Comparison of ENCODE assay signal across 25 cellular contexts in the genomic region with DNA sequence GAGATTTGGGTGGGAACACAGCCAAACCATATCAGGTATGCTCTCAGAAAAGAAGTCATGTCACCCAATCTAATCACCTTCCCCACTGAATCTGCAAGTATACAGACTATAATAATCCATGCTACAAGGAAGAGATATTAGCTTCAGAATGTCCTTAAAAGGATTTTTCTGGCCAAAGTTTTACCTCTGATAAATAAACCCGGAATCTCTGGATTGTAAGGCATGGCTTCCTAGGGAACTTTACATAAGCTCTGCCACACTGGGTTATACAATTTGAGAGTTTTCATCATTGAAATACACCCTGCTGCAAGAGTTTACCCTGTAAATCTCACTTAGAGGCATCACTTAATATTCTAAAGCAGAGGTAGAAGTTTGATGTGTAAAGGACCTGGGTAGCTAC.
A peak's percentile ranks its signal among the peaks of the same experiment; 100 is the strongest.
DNase-seq lines count a peak whose midpoint lies in the region; ATAC-seq and TF ChIP-seq lines count a peak whose summit lies in the region.
"Had no signal": no experiment of that assay in that cellular context is flagged by ENCODE, and none has a peak within 500 bp of the region (broad histone marks: within the 10 kb centered on the region; RNA-seq: fewer than 3 reads in every experiment).

No MANE protein-coding gene starts in this region.

- TF ChIP-seq CTCF in SK-N-SH (IDR thresholded peaks at IDR 0.05) (no peak), dorsolateral prefrontal cortex (IDR thresholded peaks at IDR 0.05 in 54 of 56, conservative IDR thresholded peaks at IDR 0.05 in 2 of 56; ENCODE audit: low read depth in 1 of 56, partially characterized antibody in 56 of 56) (no peak)

- no peak for TF ChIP-seq EP300 in SK-N-SH (IDR thresholded peaks at IDR 0.05; ENCODE audit: borderline replicate concordance in 1 of 2, low read depth in 1 of 2, low read length in 1 of 2)

- H3K4me1 ChIP-seq in SK-N-SH (ENCODE audit: control insufficient read depth in 1 of 2, insufficient read depth in 2 of 2, low read depth in 1 of 2, low read length in 1 of 2) = peaks cover 0 to 22% of the 10 kb centered on the region in 2 experiments; a peak in 3 of 4 replicates

- 70% methylated on average over 1 of the region's 1 CpG for WGBS in SK-N-SH (ENCODE audit: low lambda C conversion rate)

- H2AFZ ChIP-seq in SK-N-SH (ENCODE audit: low read depth) = peak overlapping the region; percentile 13; the same call in 1 of the 2 replicates

- no peaks in the 10 kb centered on the region for H3K27me3 ChIP-seq in SK-N-SH (ENCODE audit: insufficient read depth)
- H3K27me3 ChIP-seq in dorsolateral prefrontal cortex = no peaks in the 10 kb centered on the region
- H3K27me3 ChIP-seq: esophagus muscularis mucosa, gastroesophageal sphincter, tibial nerve had no signal

- H3K9me2 ChIP-seq in SK-N-SH = no peaks in the 10 kb centered on the region

- H3K9me3 ChIP-seq in SK-N-SH = no peaks in the 10 kb centered on the region
- H3K9me3 ChIP-seq: esophagus muscularis mucosa, gastroesophageal sphincter, tibial nerve had no signal

- H4K20me1 ChIP-seq in SK-N-SH (ENCODE audit: insufficient read depth) = no peaks in the 10 kb centered on the region

- POLR2A ChIA-PET in SK-N-SH (lab: Yijun Ruan, JAX) = no interaction called here

- CTCF ChIA-PET in SK-N-SH (lab: Yijun Ruan, JAX) = interaction anchor here (0.7 to 1.7 kb wide), 2 partner anchors 43 to 1154 kb away, joined by 3 to 4 read pairs; no protein-coding TSS in a partner anchor

- H3F3A ChIP-seq in SK-N-SH (replicated peaks; ENCODE audit: insufficient read depth) = no peaks in the 10 kb centered on the region

- H3K36me3 ChIP-seq in SK-N-SH (replicated peaks in 1 of 2; ENCODE audit: control insufficient read depth in 1 of 2, insufficient read depth in 2 of 2, low read length in 1 of 2) = no peaks in the 10 kb centered on the region
- H3K36me3 ChIP-seq: esophagus muscularis mucosa, gastroesophageal sphincter, tibial nerve had no signal

- H3K9ac ChIP-seq in SK-N-SH = no peak overlapping the region

- intact Hi-C loops in dorsolateral prefrontal cortex (cut with DNase I) = no loop called here

- TF ChIP-seq RAD21 in SK-N-SH (IDR thresholded peaks at IDR 0.05; ENCODE audit: low read length) = no peak

- H3K4me3 ChIP-seq in SK-N-SH (ENCODE audit: low read depth in 2 of 2, low read length in 1 of 2) (no peak overlapping the region), dorsolateral prefrontal cortex (no peak overlapping the region)
- H3K4me3 ChIP-seq: esophagus muscularis mucosa, gastroesophageal sphincter, tibial nerve had no signal

- H3K27ac ChIP-seq in SK-N-SH (ENCODE audit: low read depth in 2 of 2, low read length in 1 of 2) = peak overlapping the region; percentile 6 to 43; a peak in 1 of 4 replicates
- H3K27ac ChIP-seq in dorsolateral prefrontal cortex = peak overlapping the region in 48 of 59 donors; percentile 0 to 92 (median 72)
- H3K27ac ChIP-seq: esophagus muscularis mucosa, tibial nerve had no signal

- DNase-seq in AG20443 (ENCODE audit: low spot score) (peak; percentile 14), SK-N-SH (no peak), dorsolateral prefrontal cortex (no peak), renal cortical epithelial cell (ENCODE audit: low read depth) (peak; percentile 11), globus pallidus (ENCODE audit: low spot score) (no peak), amniotic stem cell (lab: John Stamatoyannopoulos, UW) (no peak)
- DNase-seq: ACHN; activated CD4-positive, alpha-beta T cell treated with anti-CD3 and anti-CD28 coated beads, Interleukin-2, amount 10 ng/mL, durations not matched to agents 7 days and 5 days; activated naive CD4-positive, alpha-beta T cell; activated T-cell treated with anti-CD3 and anti-CD28 coated beads, Interleukin-2, amount 50 U/mL, for 72 hours; CD4-positive, CD25-positive, alpha-beta regulatory T cell; cortex of kidney; left ventricle myocardium superior; naive B cell; NCI-H1092 treated with DMSO at 0.1 percent for 48 hours; NCI-H187 treated with DMSO at 0.1 percent for 48 hours; NCI-H526; NK-92 treated with Interleukin-12 subunit alpha and Interleukin-12 subunit beta, amount 100 ng/mL, for 24 hours; nucleus accumbens; Right ventricle myocardium superior; T-helper 9 cell had no signal

- H3K4me2 ChIP-seq in SK-N-SH = no peak overlapping the region

- no peak for ATAC-seq in GM21737 (IDR thresholded peaks at IDR 0.05; ENCODE audit: unreplicated experiment)
- ATAC-seq: activated T-cell treated with anti-CD3 and anti-CD28 coated beads, Interleukin-2, amount 50 U/mL, for 72 hours; gastroesophageal sphincter; left ventricle myocardium superior had no signal

- H3K79me2 ChIP-seq in SK-N-SH (ENCODE audit: insufficient read depth) = no peaks in the 10 kb centered on the region

TF ChIP-seq in SK-N-SH, 30 proteins besides CTCF, POLR2A, EP300 and RAD21:
- TF ChIP-seq GABPA (IDR thresholded peaks at IDR 0.05; ENCODE audit: low read depth) (no peak), RFX5 (IDR thresholded peaks at IDR 0.05; ENCODE audit: low read length) (no peak), POLR2AphosphoS5 (IDR thresholded peaks at IDR 0.05; ENCODE audit: low read depth, low read length) (no peak), SMC3 (IDR thresholded peaks at IDR 0.05; ENCODE audit: low read depth, low read length) (no peak), RCOR1 (IDR thresholded peaks at IDR 0.05; ENCODE audit: low read length) (no peak), YY1 (IDR thresholded peaks at IDR 0.05; ENCODE audit: low read depth) (no peak), MEF2A (IDR thresholded peaks at IDR 0.05; ENCODE audit: borderline replicate concordance, low read depth) (no peak), JUND (IDR thresholded peaks at IDR 0.05) (no peak), MXI1 (IDR thresholded peaks at IDR 0.05; ENCODE audit: low read depth, low read length) (no peak), FOXJ3 (CRISPR knock-in tag; IDR thresholded peaks at IDR 0.05) (no peak), CHD2 (IDR thresholded peaks at IDR 0.05; ENCODE audit: low read length, partially characterized antibody) (no peak), TEAD4 (IDR thresholded peaks at IDR 0.05; ENCODE audit: borderline replicate concordance, insufficient read depth) (no peak), GATA2 (CRISPR knock-in tag; IDR thresholded peaks at IDR 0.05) (no peak)
- TF ChIP-seq, protein P1, sequence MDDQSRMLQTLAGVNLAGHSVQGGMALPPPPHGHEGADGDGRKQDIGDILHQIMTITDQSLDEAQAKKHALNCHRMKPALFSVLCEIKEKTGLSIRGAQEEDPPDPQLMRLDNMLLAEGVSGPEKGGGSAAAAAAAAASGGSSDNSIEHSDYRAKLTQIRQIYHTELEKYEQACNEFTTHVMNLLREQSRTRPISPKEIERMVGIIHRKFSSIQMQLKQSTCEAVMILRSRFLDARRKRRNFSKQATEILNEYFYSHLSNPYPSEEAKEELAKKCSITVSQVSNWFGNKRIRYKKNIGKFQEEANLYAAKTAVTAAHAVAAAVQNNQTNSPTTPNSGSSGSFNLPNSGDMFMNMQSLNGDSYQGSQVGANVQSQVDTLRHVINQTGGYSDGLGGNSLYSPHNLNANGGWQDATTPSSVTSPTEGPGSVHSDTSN (IDR thresholded peaks at IDR 0.05) = no peak
- TF ChIP-seq, protein P2, sequence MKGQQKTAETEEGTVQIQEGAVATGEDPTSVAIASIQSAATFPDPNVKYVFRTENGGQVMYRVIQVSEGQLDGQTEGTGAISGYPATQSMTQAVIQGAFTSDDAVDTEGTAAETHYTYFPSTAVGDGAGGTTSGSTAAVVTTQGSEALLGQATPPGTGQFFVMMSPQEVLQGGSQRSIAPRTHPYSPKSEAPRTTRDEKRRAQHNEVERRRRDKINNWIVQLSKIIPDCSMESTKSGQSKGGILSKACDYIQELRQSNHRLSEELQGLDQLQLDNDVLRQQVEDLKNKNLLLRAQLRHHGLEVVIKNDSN (IDR thresholded peaks at IDR 0.05; ENCODE audit: borderline replicate concordance, low read depth) = no peak
- TF ChIP-seq, protein P3, sequence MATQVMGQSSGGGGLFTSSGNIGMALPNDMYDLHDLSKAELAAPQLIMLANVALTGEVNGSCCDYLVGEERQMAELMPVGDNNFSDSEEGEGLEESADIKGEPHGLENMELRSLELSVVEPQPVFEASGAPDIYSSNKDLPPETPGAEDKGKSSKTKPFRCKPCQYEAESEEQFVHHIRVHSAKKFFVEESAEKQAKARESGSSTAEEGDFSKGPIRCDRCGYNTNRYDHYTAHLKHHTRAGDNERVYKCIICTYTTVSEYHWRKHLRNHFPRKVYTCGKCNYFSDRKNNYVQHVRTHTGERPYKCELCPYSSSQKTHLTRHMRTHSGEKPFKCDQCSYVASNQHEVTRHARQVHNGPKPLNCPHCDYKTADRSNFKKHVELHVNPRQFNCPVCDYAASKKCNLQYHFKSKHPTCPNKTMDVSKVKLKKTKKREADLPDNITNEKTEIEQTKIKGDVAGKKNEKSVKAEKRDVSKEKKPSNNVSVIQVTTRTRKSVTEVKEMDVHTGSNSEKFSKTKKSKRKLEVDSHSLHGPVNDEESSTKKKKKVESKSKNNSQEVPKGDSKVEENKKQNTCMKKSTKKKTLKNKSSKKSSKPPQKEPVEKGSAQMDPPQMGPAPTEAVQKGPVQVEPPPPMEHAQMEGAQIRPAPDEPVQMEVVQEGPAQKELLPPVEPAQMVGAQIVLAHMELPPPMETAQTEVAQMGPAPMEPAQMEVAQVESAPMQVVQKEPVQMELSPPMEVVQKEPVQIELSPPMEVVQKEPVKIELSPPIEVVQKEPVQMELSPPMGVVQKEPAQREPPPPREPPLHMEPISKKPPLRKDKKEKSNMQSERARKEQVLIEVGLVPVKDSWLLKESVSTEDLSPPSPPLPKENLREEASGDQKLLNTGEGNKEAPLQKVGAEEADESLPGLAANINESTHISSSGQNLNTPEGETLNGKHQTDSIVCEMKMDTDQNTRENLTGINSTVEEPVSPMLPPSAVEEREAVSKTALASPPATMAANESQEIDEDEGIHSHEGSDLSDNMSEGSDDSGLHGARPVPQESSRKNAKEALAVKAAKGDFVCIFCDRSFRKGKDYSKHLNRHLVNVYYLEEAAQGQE (IDR thresholded peaks at IDR 0.05; ENCODE audit: low read depth, low read length) = no peak

Comparison
In these comparisons a context has a peak if more than half of its experiments do, and no peak if none do; other contexts are left out.
1. DNase-seq: peak in AG20443 (single experiment) and renal cortical epithelial cell (single experiment); none in SK-N-SH (single experiment), dorsolateral prefrontal cortex (0 of 10), globus pallidus (single experiment) and amniotic stem cell (single experiment).